In the genomic region with DNA sequence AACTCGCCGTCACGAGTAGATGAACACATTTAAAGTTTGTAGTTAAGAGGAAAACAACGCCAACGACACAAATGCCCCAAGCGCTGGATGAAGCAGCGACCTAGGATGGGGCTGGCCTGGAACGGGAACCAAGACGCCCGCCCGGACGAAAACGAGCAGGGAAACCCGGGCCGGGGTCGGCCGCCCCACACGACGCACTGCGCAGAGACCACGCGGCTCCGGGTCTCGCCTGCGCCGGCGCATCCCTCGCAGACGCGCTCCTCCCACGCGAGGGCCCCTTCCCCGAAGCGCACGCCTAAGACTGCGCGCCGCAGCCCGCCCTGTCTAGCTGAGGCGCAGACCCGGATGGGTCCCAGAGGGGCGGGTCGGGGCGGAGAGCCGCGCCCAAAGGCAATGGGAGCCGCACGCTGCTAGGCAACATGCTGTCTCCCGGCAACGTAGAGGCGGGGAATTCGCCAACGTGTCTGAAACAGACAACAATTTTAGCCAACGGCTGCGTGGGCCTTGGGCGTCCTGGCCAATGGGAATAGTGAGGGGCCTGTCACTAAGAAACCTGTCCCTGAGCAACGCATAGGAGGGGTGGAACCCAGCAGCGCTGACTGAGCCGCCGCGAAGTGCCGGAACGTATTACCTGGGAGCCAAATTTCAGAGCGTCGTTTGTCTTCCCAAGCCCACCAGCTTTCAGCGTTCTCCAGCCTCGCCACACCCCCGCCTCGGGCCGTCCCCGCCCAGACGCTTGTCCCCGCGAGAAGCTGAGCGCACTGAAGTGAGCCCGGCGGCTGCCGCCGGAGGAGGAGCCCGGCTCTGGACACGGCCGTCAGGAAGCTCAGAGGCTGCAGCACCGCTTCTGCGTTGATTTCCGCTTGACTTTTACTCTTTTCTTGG, we compare ENCODE assay signal across 1 cellular context.
A peak's percentile ranks its signal among the peaks of the same experiment; 100 is the strongest.
TF ChIP-seq lines count a peak whose summit lies in the region.

No MANE protein-coding gene starts in this region.

TF ChIP-seq in GM12878, 131 proteins besides CTCF, POLR2A, EP300 and RAD21 (continued from another document and continues in another):
- TF ChIP-seq, protein P1, sequence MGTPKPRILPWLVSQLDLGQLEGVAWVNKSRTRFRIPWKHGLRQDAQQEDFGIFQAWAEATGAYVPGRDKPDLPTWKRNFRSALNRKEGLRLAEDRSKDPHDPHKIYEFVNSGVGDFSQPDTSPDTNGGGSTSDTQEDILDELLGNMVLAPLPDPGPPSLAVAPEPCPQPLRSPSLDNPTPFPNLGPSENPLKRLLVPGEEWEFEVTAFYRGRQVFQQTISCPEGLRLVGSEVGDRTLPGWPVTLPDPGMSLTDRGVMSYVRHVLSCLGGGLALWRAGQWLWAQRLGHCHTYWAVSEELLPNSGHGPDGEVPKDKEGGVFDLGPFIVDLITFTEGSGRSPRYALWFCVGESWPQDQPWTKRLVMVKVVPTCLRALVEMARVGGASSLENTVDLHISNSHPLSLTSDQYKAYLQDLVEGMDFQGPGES (IDR thresholded peaks at IDR 0.05) = peak; percentile 74; the same call in 1 of the 2 replicates
- TF ChIP-seq, protein P2, sequence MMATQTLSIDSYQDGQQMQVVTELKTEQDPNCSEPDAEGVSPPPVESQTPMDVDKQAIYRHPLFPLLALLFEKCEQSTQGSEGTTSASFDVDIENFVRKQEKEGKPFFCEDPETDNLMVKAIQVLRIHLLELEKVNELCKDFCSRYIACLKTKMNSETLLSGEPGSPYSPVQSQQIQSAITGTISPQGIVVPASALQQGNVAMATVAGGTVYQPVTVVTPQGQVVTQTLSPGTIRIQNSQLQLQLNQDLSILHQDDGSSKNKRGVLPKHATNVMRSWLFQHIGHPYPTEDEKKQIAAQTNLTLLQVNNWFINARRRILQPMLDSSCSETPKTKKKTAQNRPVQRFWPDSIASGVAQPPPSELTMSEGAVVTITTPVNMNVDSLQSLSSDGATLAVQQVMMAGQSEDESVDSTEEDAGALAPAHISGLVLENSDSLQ (IDR thresholded peaks at IDR 0.05) = peak; percentile 98
- TF ChIP-seq, protein P3, sequence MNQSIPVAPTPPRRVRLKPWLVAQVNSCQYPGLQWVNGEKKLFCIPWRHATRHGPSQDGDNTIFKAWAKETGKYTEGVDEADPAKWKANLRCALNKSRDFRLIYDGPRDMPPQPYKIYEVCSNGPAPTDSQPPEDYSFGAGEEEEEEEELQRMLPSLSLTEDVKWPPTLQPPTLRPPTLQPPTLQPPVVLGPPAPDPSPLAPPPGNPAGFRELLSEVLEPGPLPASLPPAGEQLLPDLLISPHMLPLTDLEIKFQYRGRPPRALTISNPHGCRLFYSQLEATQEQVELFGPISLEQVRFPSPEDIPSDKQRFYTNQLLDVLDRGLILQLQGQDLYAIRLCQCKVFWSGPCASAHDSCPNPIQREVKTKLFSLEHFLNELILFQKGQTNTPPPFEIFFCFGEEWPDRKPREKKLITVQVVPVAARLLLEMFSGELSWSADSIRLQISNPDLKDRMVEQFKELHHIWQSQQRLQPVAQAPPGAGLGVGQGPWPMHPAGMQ (IDR thresholded peaks at IDR 0.05; ENCODE audit: borderline replicate concordance) = no peak
- TF ChIP-seq, protein P4, sequence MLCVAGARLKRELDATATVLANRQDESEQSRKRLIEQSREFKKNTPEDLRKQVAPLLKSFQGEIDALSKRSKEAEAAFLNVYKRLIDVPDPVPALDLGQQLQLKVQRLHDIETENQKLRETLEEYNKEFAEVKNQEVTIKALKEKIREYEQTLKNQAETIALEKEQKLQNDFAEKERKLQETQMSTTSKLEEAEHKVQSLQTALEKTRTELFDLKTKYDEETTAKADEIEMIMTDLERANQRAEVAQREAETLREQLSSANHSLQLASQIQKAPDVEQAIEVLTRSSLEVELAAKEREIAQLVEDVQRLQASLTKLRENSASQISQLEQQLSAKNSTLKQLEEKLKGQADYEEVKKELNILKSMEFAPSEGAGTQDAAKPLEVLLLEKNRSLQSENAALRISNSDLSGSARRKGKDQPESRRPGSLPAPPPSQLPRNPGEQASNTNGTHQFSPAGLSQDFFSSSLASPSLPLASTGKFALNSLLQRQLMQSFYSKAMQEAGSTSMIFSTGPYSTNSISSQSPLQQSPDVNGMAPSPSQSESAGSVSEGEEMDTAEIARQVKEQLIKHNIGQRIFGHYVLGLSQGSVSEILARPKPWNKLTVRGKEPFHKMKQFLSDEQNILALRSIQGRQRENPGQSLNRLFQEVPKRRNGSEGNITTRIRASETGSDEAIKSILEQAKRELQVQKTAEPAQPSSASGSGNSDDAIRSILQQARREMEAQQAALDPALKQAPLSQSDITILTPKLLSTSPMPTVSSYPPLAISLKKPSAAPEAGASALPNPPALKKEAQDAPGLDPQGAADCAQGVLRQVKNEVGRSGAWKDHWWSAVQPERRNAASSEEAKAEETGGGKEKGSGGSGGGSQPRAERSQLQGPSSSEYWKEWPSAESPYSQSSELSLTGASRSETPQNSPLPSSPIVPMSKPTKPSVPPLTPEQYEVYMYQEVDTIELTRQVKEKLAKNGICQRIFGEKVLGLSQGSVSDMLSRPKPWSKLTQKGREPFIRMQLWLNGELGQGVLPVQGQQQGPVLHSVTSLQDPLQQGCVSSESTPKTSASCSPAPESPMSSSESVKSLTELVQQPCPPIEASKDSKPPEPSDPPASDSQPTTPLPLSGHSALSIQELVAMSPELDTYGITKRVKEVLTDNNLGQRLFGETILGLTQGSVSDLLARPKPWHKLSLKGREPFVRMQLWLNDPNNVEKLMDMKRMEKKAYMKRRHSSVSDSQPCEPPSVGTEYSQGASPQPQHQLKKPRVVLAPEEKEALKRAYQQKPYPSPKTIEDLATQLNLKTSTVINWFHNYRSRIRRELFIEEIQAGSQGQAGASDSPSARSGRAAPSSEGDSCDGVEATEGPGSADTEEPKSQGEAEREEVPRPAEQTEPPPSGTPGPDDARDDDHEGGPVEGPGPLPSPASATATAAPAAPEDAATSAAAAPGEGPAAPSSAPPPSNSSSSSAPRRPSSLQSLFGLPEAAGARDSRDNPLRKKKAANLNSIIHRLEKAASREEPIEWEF (IDR thresholded peaks at IDR 0.05; ENCODE audit: insufficient replicate concordance, low read depth, low read length) = no peak
- peak; percentile 91 for TF ChIP-seq BMI1 (IDR thresholded peaks at IDR 0.05; ENCODE audit: borderline replicate concordance)
- TF ChIP-seq DPF2 (IDR thresholded peaks at IDR 0.05) = no peak
- TF ChIP-seq BRCA1 (IDR thresholded peaks at IDR 0.05; ENCODE audit: low read depth, low read length) = 0 out of 2 replicates have a peak, but pooled peaks have one; percentile 20
- TF ChIP-seq ATF7 (IDR thresholded peaks at IDR 0.05; ENCODE audit: low read depth) = no peak
- TF ChIP-seq, protein P5, sequence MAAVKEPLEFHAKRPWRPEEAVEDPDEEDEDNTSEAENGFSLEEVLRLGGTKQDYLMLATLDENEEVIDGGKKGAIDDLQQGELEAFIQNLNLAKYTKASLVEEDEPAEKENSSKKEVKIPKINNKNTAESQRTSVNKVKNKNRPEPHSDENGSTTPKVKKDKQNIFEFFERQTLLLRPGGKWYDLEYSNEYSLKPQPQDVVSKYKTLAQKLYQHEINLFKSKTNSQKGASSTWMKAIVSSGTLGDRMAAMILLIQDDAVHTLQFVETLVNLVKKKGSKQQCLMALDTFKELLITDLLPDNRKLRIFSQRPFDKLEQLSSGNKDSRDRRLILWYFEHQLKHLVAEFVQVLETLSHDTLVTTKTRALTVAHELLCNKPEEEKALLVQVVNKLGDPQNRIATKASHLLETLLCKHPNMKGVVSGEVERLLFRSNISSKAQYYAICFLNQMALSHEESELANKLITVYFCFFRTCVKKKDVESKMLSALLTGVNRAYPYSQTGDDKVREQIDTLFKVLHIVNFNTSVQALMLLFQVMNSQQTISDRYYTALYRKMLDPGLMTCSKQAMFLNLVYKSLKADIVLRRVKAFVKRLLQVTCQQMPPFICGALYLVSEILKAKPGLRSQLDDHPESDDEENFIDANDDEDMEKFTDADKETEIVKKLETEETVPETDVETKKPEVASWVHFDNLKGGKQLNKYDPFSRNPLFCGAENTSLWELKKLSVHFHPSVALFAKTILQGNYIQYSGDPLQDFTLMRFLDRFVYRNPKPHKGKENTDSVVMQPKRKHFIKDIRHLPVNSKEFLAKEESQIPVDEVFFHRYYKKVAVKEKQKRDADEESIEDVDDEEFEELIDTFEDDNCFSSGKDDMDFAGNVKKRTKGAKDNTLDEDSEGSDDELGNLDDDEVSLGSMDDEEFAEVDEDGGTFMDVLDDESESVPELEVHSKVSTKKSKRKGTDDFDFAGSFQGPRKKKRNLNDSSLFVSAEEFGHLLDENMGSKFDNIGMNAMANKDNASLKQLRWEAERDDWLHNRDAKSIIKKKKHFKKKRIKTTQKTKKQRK (IDR thresholded peaks at IDR 0.05; ENCODE audit: low read depth, low read length) = 0 out of 2 replicates have a peak, but pooled peaks have one; percentile 31
- TF ChIP-seq ZBED1 (IDR thresholded peaks at IDR 0.05; ENCODE audit: borderline replicate concordance) = no peak
- no peak for TF ChIP-seq CREB1 (IDR thresholded peaks at IDR 0.05; ENCODE audit: low read depth)
- TF ChIP-seq FOS (IDR thresholded peaks at IDR 0.05; ENCODE audit: borderline replicate concordance, extremely low read depth, insufficient read length) = peak; percentile 52
- TF ChIP-seq, protein P6, sequence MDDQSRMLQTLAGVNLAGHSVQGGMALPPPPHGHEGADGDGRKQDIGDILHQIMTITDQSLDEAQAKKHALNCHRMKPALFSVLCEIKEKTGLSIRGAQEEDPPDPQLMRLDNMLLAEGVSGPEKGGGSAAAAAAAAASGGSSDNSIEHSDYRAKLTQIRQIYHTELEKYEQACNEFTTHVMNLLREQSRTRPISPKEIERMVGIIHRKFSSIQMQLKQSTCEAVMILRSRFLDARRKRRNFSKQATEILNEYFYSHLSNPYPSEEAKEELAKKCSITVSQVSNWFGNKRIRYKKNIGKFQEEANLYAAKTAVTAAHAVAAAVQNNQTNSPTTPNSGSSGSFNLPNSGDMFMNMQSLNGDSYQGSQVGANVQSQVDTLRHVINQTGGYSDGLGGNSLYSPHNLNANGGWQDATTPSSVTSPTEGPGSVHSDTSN (IDR thresholded peaks at IDR 0.05; ENCODE audit: insufficient replicate concordance, low read depth, low read length) = peak; percentile 93
- TF ChIP-seq MEF2B (IDR thresholded peaks at IDR 0.05; ENCODE audit: partially characterized antibody, poor library complexity, severe bottlenecking) = peak; percentile 60
- no peak for TF ChIP-seq SREBF2 (IDR thresholded peaks at IDR 0.05; ENCODE audit: low read length)
- no peak for TF ChIP-seq TCF12 (IDR thresholded peaks at IDR 0.05; ENCODE audit: low read depth, low read length)
- no peak for TF ChIP-seq MYC (IDR thresholded peaks at IDR 0.05; ENCODE audit: insufficient read depth, insufficient read length, insufficient replicate concordance, low read length, severe bottlenecking)
- TF ChIP-seq, protein P7, sequence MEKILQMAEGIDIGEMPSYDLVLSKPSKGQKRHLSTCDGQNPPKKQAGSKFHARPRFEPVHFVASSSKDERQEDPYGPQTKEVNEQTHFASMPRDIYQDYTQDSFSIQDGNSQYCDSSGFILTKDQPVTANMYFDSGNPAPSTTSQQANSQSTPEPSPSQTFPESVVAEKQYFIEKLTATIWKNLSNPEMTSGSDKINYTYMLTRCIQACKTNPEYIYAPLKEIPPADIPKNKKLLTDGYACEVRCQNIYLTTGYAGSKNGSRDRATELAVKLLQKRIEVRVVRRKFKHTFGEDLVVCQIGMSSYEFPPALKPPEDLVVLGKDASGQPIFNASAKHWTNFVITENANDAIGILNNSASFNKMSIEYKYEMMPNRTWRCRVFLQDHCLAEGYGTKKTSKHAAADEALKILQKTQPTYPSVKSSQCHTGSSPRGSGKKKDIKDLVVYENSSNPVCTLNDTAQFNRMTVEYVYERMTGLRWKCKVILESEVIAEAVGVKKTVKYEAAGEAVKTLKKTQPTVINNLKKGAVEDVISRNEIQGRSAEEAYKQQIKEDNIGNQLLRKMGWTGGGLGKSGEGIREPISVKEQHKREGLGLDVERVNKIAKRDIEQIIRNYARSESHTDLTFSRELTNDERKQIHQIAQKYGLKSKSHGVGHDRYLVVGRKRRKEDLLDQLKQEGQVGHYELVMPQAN (conservative IDR thresholded peaks at IDR 0.05) = no peak
- TF ChIP-seq CBX5 (IDR thresholded peaks at IDR 0.05; ENCODE audit: low read depth) = 0 out of 2 replicates have a peak, but pooled peaks have one; percentile 23
- TF ChIP-seq SP1 (IDR thresholded peaks at IDR 0.05; ENCODE audit: low read depth, low read length) = peak; percentile 94
- peak; percentile 96 for TF ChIP-seq MXI1 (IDR thresholded peaks at IDR 0.05; ENCODE audit: low read depth, low read length)
- TF ChIP-seq STAT1 (conservative IDR thresholded peaks at IDR 0.05) = no peak
- 0 out of 2 replicates have a peak, but pooled peaks have one; percentile 30 for TF ChIP-seq IKZF1 (conservative IDR thresholded peaks at IDR 0.05)
- TF ChIP-seq, protein P8, sequence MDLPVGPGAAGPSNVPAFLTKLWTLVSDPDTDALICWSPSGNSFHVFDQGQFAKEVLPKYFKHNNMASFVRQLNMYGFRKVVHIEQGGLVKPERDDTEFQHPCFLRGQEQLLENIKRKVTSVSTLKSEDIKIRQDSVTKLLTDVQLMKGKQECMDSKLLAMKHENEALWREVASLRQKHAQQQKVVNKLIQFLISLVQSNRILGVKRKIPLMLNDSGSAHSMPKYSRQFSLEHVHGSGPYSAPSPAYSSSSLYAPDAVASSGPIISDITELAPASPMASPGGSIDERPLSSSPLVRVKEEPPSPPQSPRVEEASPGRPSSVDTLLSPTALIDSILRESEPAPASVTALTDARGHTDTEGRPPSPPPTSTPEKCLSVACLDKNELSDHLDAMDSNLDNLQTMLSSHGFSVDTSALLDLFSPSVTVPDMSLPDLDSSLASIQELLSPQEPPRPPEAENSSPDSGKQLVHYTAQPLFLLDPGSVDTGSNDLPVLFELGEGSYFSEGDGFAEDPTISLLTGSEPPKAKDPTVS (IDR thresholded peaks at IDR 0.05; ENCODE audit: low read depth, low read length) = no peak
- TF ChIP-seq CHD2 (IDR thresholded peaks at IDR 0.05; ENCODE audit: borderline replicate concordance, low read depth, low read length) = peak; percentile 70
- TF ChIP-seq, protein P9, sequence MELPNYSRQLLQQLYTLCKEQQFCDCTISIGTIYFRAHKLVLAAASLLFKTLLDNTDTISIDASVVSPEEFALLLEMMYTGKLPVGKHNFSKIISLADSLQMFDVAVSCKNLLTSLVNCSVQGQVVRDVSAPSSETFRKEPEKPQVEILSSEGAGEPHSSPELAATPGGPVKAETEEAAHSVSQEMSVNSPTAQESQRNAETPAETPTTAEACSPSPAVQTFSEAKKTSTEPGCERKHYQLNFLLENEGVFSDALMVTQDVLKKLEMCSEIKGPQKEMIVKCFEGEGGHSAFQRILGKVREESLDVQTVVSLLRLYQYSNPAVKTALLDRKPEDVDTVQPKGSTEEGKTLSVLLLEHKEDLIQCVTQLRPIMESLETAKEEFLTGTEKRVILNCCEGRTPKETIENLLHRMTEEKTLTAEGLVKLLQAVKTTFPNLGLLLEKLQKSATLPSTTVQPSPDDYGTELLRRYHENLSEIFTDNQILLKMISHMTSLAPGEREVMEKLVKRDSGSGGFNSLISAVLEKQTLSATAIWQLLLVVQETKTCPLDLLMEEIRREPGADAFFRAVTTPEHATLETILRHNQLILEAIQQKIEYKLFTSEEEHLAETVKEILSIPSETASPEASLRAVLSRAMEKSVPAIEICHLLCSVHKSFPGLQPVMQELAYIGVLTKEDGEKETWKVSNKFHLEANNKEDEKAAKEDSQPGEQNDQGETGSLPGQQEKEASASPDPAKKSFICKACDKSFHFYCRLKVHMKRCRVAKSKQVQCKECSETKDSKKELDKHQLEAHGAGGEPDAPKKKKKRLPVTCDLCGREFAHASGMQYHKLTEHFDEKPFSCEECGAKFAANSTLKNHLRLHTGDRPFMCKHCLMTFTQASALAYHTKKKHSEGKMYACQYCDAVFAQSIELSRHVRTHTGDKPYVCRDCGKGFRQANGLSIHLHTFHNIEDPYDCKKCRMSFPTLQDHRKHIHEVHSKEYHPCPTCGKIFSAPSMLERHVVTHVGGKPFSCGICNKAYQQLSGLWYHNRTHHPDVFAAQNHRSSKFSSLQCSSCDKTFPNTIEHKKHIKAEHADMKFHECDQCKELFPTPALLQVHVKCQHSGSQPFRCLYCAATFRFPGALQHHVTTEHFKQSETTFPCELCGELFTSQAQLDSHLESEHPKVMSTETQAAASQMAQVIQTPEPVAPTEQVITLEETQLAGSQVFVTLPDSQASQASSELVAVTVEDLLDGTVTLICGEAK (IDR thresholded peaks at IDR 0.05; ENCODE audit: borderline replicate concordance) = peak; percentile 51
- peak; percentile 24 for TF ChIP-seq KLF5 (IDR thresholded peaks at IDR 0.05; ENCODE audit: partially characterized antibody)
